29 cellular contexts compared by ENCODE assay signal in the genomic region with DNA sequence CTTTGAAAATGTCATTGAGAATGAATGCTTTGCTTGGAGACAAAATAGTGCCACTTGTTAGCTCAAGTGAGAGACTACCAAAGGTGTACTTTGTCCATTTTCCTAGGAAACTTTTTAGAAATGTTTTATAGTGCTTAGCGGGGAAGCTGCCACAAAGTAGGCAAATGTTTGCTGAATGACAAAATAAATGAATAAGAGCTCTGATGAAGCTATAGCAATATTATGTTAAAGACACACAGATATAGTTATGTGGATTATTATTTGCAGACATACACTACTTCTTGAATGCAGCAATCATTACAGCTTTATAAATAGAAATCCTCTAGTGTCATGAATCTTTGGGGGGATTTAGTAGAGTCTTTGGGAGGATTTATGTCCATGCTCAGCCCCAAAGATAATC.
"Had no signal": no experiment of that assay in that cellular context is flagged by ENCODE, and none has a peak within 500 bp of the region (broad histone marks: within the 10 kb centered on the region; RNA-seq: fewer than 3 reads in every experiment).

No MANE protein-coding gene starts in this region.

- H3K4me1 ChIP-seq: colonic mucosa, esophagus muscularis mucosa, esophagus squamous epithelium, foreskin keratinocyte, gastrocnemius medialis, gastroesophageal sphincter had no signal

- H3K9me3 ChIP-seq: colonic mucosa, esophagus muscularis mucosa, esophagus squamous epithelium, gastrocnemius medialis, gastroesophageal sphincter, heart left ventricle, heart right ventricle had no signal

- DNase-seq: colonic mucosa; cortex of kidney; dermis blood vessel endothelial cell; dorsolateral prefrontal cortex; effector CD4-positive, alpha-beta T cell; effector CD8-positive, alpha-beta T cell; effector memory CD4-positive, alpha-beta T cell; effector memory CD8-positive, alpha-beta T cell; endodermal cell; erythroblast; esophagus squamous epithelium; foreskin fibroblast; foreskin keratinocyte; foreskin melanocyte; gastrocnemius medialis; glutamatergic neuron; head of caudate nucleus; heart left ventricle; heart right ventricle had no signal

- H3K27me3 Mint-ChIP-seq: dendritic cell treated with granulocyte-macrophage colony-stimulating factor and Interleukin-4, amounts not matched to agents 40 ng/mL and 50 ng/mL, for 4 days; effector memory CD8-positive, alpha-beta T cell had no signal

- FAIRE-seq: colon, endometrium, endothelial cell of umbilical vein, frontal cortex had no signal

- H3K27ac ChIP-seq: colonic mucosa, coronary artery, dorsolateral prefrontal cortex, epithelial cell of prostate, esophagus muscularis mucosa, esophagus squamous epithelium, foreskin keratinocyte, gastrocnemius medialis, gastroesophageal sphincter, heart left ventricle, heart right ventricle had no signal

- H3K27ac Mint-ChIP-seq: dendritic cell treated with granulocyte-macrophage colony-stimulating factor and Interleukin-4, amounts not matched to agents 40 ng/mL and 50 ng/mL, for 4 days; effector memory CD8-positive, alpha-beta T cell; endodermal cell had no signal

- H3K4me3 ChIP-seq: colonic mucosa, coronary artery, dorsolateral prefrontal cortex, esophagus muscularis mucosa, esophagus squamous epithelium, gastrocnemius medialis, gastroesophageal sphincter, heart left ventricle, heart right ventricle had no signal

- H3K27me3 ChIP-seq: colonic mucosa, esophagus muscularis mucosa, esophagus squamous epithelium, foreskin keratinocyte, gastrocnemius medialis, gastroesophageal sphincter, heart left ventricle, heart right ventricle had no signal

- H3K9me3 Mint-ChIP-seq: dendritic cell treated with granulocyte-macrophage colony-stimulating factor and Interleukin-4, amounts not matched to agents 40 ng/mL and 50 ng/mL, for 4 days; endodermal cell had no signal

- H3K36me3 ChIP-seq: colonic mucosa, esophagus muscularis mucosa, esophagus squamous epithelium, gastrocnemius medialis, gastroesophageal sphincter, heart right ventricle had no signal

- ATAC-seq: effector memory CD8-positive, alpha-beta T cell; esophagus mucosa; foreskin keratinocyte; gastrocnemius medialis; gastroesophageal sphincter; heart left ventricle; heart right ventricle had no signal

- H3K4me3 Mint-ChIP-seq: dendritic cell treated with granulocyte-macrophage colony-stimulating factor and Interleukin-4, amounts not matched to agents 40 ng/mL and 50 ng/mL, for 4 days; effector memory CD8-positive, alpha-beta T cell; endodermal cell had no signal
